27 cellular contexts compared by ENCODE assay signal in genomic region chr6:143982968-143983367, GRCh38.
"Had no signal": no experiment of that assay in that cellular context is flagged by ENCODE, and none has a peak within 500 bp of the region (broad histone marks: within the 10 kb centered on the region; RNA-seq: fewer than 3 reads in every experiment).

No MANE protein-coding gene starts in this region.

- H3K9me3 ChIP-seq: neutrophil, ovary, psoas muscle, right lobe of liver, stomach, thoracic aorta, thyroid gland, upper lobe of left lung, vagina had no signal

- H3K27ac ChIP-seq: neutrophil, ovary, parathyroid adenoma, psoas muscle, right lobe of liver, sigmoid colon, stomach, thoracic aorta, thyroid gland, tibial nerve, upper lobe of left lung, vagina had no signal

- H3K36me3 ChIP-seq: neutrophil, ovary, right lobe of liver, sigmoid colon, stomach, thoracic aorta, thyroid gland, tibial nerve, upper lobe of left lung, vagina had no signal

- H3K9ac ChIP-seq: parathyroid adenoma had no signal

- DNase-seq: nephron progenitor cell; nucleus accumbens; ovary; posterior cingulate gyrus; psoas muscle; right cardiac atrium; right lobe of liver; sigmoid colon; small intestine; stimulated activated CD4-positive, alpha-beta T cell treated with anti-CD3 and anti-CD28 coated beads, Interleukin-15, amount 100 ng/mL, for 24 hours; stimulated activated CD4-positive, alpha-beta T cell treated with anti-CD3 and anti-CD28 coated beads, Interleukin-2, amount 100 ng/mL, for 24 hours; stimulated activated CD4-positive, alpha-beta T cell treated with anti-CD3 and anti-CD28 coated beads, Interleukin-2, amount 100 ng/mL, for 48 hours; stimulated activated CD4-positive, alpha-beta T cell treated with anti-CD3 and anti-CD28 coated beads, Interleukin-4, amount 100 ng/mL, for 24 hours; stimulated activated naive B cell treated with anti-CD40 and anti-IgM and Interleukin-4, amounts not matched to agents 10 μg/mL and 1 μg/mL and 100 μg/mL, for 72 hours; stimulated activated naive CD4-positive, alpha-beta T cell treated with Interleukin-2 at 50 U/mL for 16 hours; stomach; thyroid gland; trophoblast cell; upper lobe of left lung had no signal

- H3K4me1 ChIP-seq: parathyroid adenoma, psoas muscle, right lobe of liver, sigmoid colon, stomach, thyroid gland, tibial nerve, upper lobe of left lung, vagina had no signal

- H2AFZ ChIP-seq: parathyroid adenoma had no signal

- FAIRE-seq: small intestine, urothelium cell line had no signal

- ATAC-seq: natural killer cell treated with Interleukin-12 subunit alpha and Interleukin-12 subunit beta and Interleukin-15 and Interleukin-18, amount 100 ng/mL, for 72 hours; psoas muscle; right cardiac atrium; right lobe of liver; stimulated activated effector memory CD8-positive, alpha-beta T cell treated with anti-CD3 and anti-CD28 coated beads, Interleukin-12 subunit alpha, Interleukin-12 subunit beta, amount 100 ng/mL, for 72 hours; stimulated activated naive B cell treated with anti-CD40 and anti-IgM and Interleukin-4, amounts not matched to agents 10 μg/mL and 1 μg/mL and 100 μg/mL, for 72 hours had no signal

- H3K79me2 ChIP-seq: parathyroid adenoma had no signal

- H3K27me3 ChIP-seq: neutrophil, ovary, right lobe of liver, sigmoid colon, stomach, thyroid gland, tibial nerve, upper lobe of left lung, vagina had no signal

- H3K4me3 ChIP-seq: ovary, psoas muscle, right lobe of liver, sigmoid colon, stomach, thoracic aorta, thyroid gland, tibial nerve, upper lobe of left lung, vagina had no signal
